Comparison of ENCODE assay signal across 8 cellular contexts in genomic region chr2:227890495-227891079, GRCh38. TPM values are rescaled to one million over a fixed set of nuclear protein-coding genes. Genes with fewer than 3 reads are reported as not detected.
DNase-seq lines count a peak whose midpoint lies in the region; ATAC-seq and TF ChIP-seq lines count a peak whose summit lies in the region.

No MANE protein-coding gene starts in this region.

- no peak overlapping the region for H3K27ac Mint-ChIP-seq in endodermal cell

- DNase-seq in DMS153 treated with DMSO at 0.1 percent for 48 hours (lab: John Stamatoyannopoulos, UW; ENCODE audit: unreplicated experiment), result peak; percentile 74
- DNase-seq in HT-29 (ENCODE audit: low spot score), result peak; percentile 74
- peak; percentile 65 for DNase-seq in RKO (ENCODE audit: low spot score)
- no peak for DNase-seq in endodermal cell
- peak; percentile 77 for DNase-seq in midbrain (lab: John Stamatoyannopoulos, UW)
- no peak for DNase-seq in islet precursor cell
- DNase-seq in stimulated activated CD4-positive, alpha-beta T cell treated with anti-CD3 and anti-CD28 coated beads, Interleukin-4, amount 100 ng/mL, for 24 hours, result no peak

- H3K36me3 Mint-ChIP-seq in endodermal cell (ENCODE audit: low read depth), result no peaks in the 10 kb centered on the region

- TF ChIP-seq CTCF in endodermal cell (conservative IDR thresholded peaks at IDR 0.05), result peak; percentile 81

- H3K36me3 ChIP-seq in endodermal cell (ENCODE audit: control insufficient read depth, insufficient read depth, low read length), result no peaks in the 10 kb centered on the region

- H3K9me3 Mint-ChIP-seq in endodermal cell, result no peaks in the 10 kb centered on the region

- H3K9ac ChIP-seq in endodermal cell (ENCODE audit: extremely low read depth, low read length, poor library complexity, severe bottlenecking), result no peak overlapping the region

- no peak overlapping the region for H3K4me3 Mint-ChIP-seq in endodermal cell

- no peaks in the 10 kb centered on the region for H3K4me1 ChIP-seq in endodermal cell (ENCODE audit: control insufficient read depth, insufficient read depth, low read length)

- WGBS in endodermal cell (ENCODE audit: insufficient coverage in 1 of 2, insufficient read length in 1 of 2), 2 experiments, result 17 to 28% methylated on average over 1 to 2 of the region's 2 CpGs

- H3K27me3 Mint-ChIP-seq in endodermal cell (ENCODE audit: insufficient read depth), result no peaks in the 10 kb centered on the region

- no peak overlapping the region for H3K27ac ChIP-seq in endodermal cell (ENCODE audit: low read depth, low read length)

- H3K4me1 Mint-ChIP-seq in endodermal cell, result peaks cover 25% of the 10 kb centered on the region

- no peak overlapping the region for H3K4me3 ChIP-seq in endodermal cell (ENCODE audit: low read length)

- H3K27me3 ChIP-seq in endodermal cell (ENCODE audit: control insufficient read depth, insufficient read depth, low read length, poor library complexity, severe bottlenecking), result no peaks in the 10 kb centered on the region

- H3K9me3 ChIP-seq in endodermal cell (ENCODE audit: control insufficient read depth, low read length), result no peaks in the 10 kb centered on the region

- peak; percentile 72 for ATAC-seq in GM21381 (IDR thresholded peaks at IDR 0.05; ENCODE audit: unreplicated experiment)

RNA-seq across cellular contexts. Expression of gene DAW1, which starts 19.2 kb away (rescaled TPM):
- not detected in 2 replicates for total RNA-seq in HT-29 (2014; rRNA removed; shearing (Covaris generic))
- total RNA-seq in endodermal cell, result under 1 TPM in 1 of 2 donors, not detected in 1; 0.27 TPM
- polyA plus RNA-seq in endodermal cell (2013, experiment 1 of 2), result not detected
- 0.25 TPM for polyA plus RNA-seq in endodermal cell (2013, experiment 2 of 2)

Comparison
In these comparisons a context has a peak if more than half of its experiments do, and no peak if none do; other contexts are left out.
1. DNase-seq: peak in DMS153 treated with DMSO at 0.1 percent for 48 hours (single experiment), HT-29 (single experiment), RKO (single experiment) and midbrain (single experiment); none in endodermal cell (single experiment), islet precursor cell (single experiment) and stimulated activated CD4-positive, alpha-beta T cell treated with anti-CD3 and anti-CD28 coated beads, Interleukin-4, amount 100 ng/mL, for 24 hours (single experiment).